ENCODE assay signal across 13 cellular contexts in genomic region chr22:47367993-47368945, GRCh38.
"Had no signal": no experiment of that assay in that cellular context is flagged by ENCODE, and none has a peak within 500 bp of the region (broad histone marks: within the 10 kb centered on the region; RNA-seq: fewer than 3 reads in every experiment).

No MANE protein-coding gene starts in this region.

- ATAC-seq: activated naive CD4-positive, alpha-beta T cell treated with anti-CD3 and anti-CD28 coated beads, Interleukin-2, amount 50 U/mL, for 72 hours; body of pancreas; naive thymus-derived CD4-positive, alpha-beta T cell; right cardiac atrium had no signal

- H3K4me1 ChIP-seq: body of pancreas, vagina had no signal

- H3K27me3 ChIP-seq: body of pancreas, vagina had no signal

- H3K4me3 ChIP-seq: body of pancreas, vagina had no signal

- H3K27ac ChIP-seq: body of pancreas, vagina had no signal

- H3K36me3 ChIP-seq: vagina had no signal

- H3K9me3 ChIP-seq: body of pancreas, vagina had no signal

- DNase-seq: activated CD4-positive, alpha-beta memory T cell treated with anti-CD3 and anti-CD28 coated beads for 36 hours; amniotic stem cell; dermis blood vessel endothelial cell; hypothalamus; kidney glomerular epithelial cell; midbrain; right cardiac atrium; stimulated activated CD4-positive, alpha-beta T cell treated with anti-CD3 and anti-CD28 coated beads, Interleukin-2, amount 100 ng/mL, for 24 hours; stimulated activated naive CD4-positive, alpha-beta T cell had no signal
